8 cellular contexts compared by ENCODE assay signal in the genomic region with DNA sequence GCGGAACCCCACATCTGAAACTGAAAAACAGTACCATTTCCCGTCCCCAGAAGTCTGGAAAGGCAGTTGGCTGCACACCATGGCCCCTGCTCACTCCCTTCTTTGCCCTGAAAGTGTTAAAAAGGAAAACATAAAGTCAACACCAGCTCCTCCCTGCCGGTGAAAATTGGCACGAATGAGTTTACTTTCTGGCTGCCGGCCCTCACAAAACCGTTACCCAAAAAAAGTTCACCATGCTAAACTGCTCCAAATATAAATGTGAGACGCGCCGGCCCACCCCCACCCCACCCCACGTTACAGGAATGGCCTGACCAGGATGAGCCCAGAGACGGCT. TPM values are rescaled to one million over a fixed set of nuclear protein-coding genes. Genes with fewer than 3 reads are reported as not detected.
A peak's percentile ranks its signal among the peaks of the same experiment; 100 is the strongest.
DNase-seq lines count a peak whose midpoint lies in the region; FAIRE-seq and TF ChIP-seq lines count a peak whose summit lies in the region.

No MANE protein-coding gene starts in this region.

- TF ChIP-seq CTCF in brain (conservative IDR thresholded peaks at IDR 0.05) (no peak), kidney (IDR thresholded peaks at IDR 0.05; ENCODE audit: borderline replicate concordance, extremely low read depth, insufficient read depth) (no peak)

- H3K4me3 ChIP-seq in kidney (ENCODE audit: low read length in 2 of 2) (peak overlapping the region; percentile 75 to 78), skin epidermis (peak overlapping the region in 6 of 7 experiments; percentile 45 to 65 (median 60))

- no peaks in the 10 kb centered on the region for H3K36me3 ChIP-seq in kidney (ENCODE audit: control insufficient read depth in 1 of 2, insufficient read depth in 2 of 2, low read length in 2 of 2)

- peak; percentile 8 for DNase-seq in HCEC 1CT
- DNase-seq in kidney: no peak
- no peak for DNase-seq in stimulated activated CD4-positive, alpha-beta T cell treated with anti-CD3 and anti-CD28 coated beads, Interleukin-2, amount 100 ng/mL, for 24 hours
- DNase-seq in superior temporal gyrus (ENCODE audit: extremely low spot score): no peak
- no peak for DNase-seq in activated CD4-positive, alpha-beta T cell treated with anti-CD3 and anti-CD28 coated beads, Interleukin-2, amount 50 U/mL, for 4 hours
- no peak for DNase-seq in CD1c-positive myeloid dendritic cell (ENCODE audit: extremely low spot score)

- FAIRE-seq in kidney (lab: Jason Lieb, UNC): no peak

- H3K27ac ChIP-seq in kidney (ENCODE audit: low read depth in 2 of 2, low read length in 2 of 2): peak overlapping the region; percentile 28 to 82
- peak overlapping the region in 11 of 21 experiments; percentile 51 to 94 (median 84) for H3K27ac ChIP-seq in skin epidermis

- H3K27ac Mint-ChIP-seq in brain: peak overlapping the region; percentile 82 to 97 (median 93)

- peaks cover 79% of the 10 kb centered on the region for H3K4me1 Mint-ChIP-seq in brain

- peaks cover 4% of the 10 kb centered on the region for H3K27me3 Mint-ChIP-seq in brain

- peak overlapping the region in 1 of 2 donors; percentile 69 for H3K9ac ChIP-seq in kidney (ENCODE audit: low read length in 2 of 2)

- H3K9me3 ChIP-seq in kidney (ENCODE audit: control insufficient read depth in 1 of 2, low read length in 2 of 2): no peaks in the 10 kb centered on the region

- intact Hi-C loops in kidney (cut with DNase I): no loop called here

- peaks cover 0 to 4% (median 0%) of the 10 kb centered on the region in 5 experiments for H3K9me3 Mint-ChIP-seq in brain

- peak overlapping the region; percentile 83 to 97 (median 90) for H3K4me3 Mint-ChIP-seq in brain

- H3K4me1 ChIP-seq in kidney (ENCODE audit: control insufficient read depth in 1 of 2, insufficient read depth in 1 of 2, low read depth in 1 of 2, low read length in 2 of 2): peaks cover 11 to 17% of the 10 kb centered on the region in 2 donors

- peaks cover 21% of the 10 kb centered on the region for H3K36me3 Mint-ChIP-seq in brain

RNA-seq across cellular contexts. Expression of a gene that starts 1.2 kb away (rescaled TPM):
- polyA plus RNA-seq in brain (ENCODE audit: insufficient read depth, low read depth, low replicate concordance): 22.3 TPM
- total RNA-seq in kidney: 22.6 TPM
- polyA plus RNA-seq in kidney (ENCODE audit: insufficient read depth, low read depth, low replicate concordance): 6.2 TPM
